In the genomic region with DNA sequence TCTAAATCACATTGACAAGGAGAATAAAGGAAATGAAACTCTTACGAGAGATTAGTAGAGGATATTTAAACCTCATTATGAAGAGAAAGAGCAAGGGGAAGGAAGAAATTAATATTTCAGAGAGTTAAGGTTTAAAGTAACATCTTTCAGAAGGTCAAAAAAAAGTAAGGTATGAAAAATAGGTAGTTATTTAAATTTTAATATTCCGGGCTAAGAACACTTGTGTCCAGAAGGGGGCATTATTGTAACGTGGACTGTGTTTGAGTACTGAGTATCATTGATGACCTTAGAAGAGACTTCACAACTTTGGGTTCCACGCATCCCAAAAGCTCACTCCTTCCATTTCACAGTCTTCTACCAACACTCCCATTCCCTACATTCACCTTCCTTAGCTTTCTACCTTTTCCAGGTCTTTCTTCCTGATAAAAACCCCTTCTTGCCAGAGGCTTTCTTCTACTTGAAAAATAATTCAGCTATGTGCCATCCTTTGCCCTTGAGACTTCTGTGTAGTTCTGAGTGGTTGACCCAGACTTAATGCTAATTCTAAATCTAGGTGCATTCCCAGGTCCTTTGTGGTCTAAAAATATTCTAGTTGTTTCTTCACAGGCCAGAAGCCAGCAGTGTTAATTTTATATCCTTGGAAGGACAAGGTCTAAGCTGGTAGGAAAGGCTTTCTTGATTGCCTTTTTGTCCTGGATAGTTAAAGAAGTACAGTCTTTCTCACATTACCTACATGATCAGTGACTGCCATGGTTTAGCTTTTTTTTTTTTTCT, we compare ENCODE assay signal across 9 cellular contexts. TPM values are rescaled to one million over a fixed set of nuclear protein-coding genes. Genes with fewer than 3 reads are reported as not detected.
A peak's percentile ranks its signal among the peaks of the same experiment; 100 is the strongest.
DNase-seq lines count a peak whose midpoint lies in the region; ATAC-seq and TF ChIP-seq lines count a peak whose summit lies in the region.
"Had no signal": no experiment of that assay in that cellular context is flagged by ENCODE, and none has a peak within 500 bp of the region (broad histone marks: within the 10 kb centered on the region; RNA-seq: fewer than 3 reads in every experiment).

No MANE protein-coding gene starts in this region.

- no peak overlapping the region; the same call in 1 of the 2 replicates for H3K4me2 ChIP-seq in SK-N-SH

- peak; percentile 81 for TF ChIP-seq CTCF in HFFc6 (IDR thresholded peaks at IDR 0.05)
- TF ChIP-seq CTCF in SK-N-SH (IDR thresholded peaks at IDR 0.05): peak; percentile 65
- TF ChIP-seq CTCF in glutamatergic neuron (IDR thresholded peaks at IDR 0.05; ENCODE audit: partially characterized antibody, unreplicated experiment): peak; percentile 68

- DNase-seq in D341Med (ENCODE audit: low spot score): peak; percentile 33
- peak; percentile 17 for DNase-seq in HFFc6
- peak; percentile 40 for DNase-seq in SK-N-SH
- no peak for DNase-seq in glutamatergic neuron
- DNase-seq in stimulated activated naive B cell treated with anti-CD40 and anti-IgM and Interleukin-4, amounts not matched to agents 10 μg/mL and 1 μg/mL and 100 μg/mL, for 72 hours: no peak
- DNase-seq in stimulated activated CD4-positive, alpha-beta T cell treated with anti-CD3 and anti-CD28 coated beads, Interleukin-15, amount 100 ng/mL, for 24 hours: no peak

- H3K27ac Mint-ChIP-seq in HFFc6 (peak overlapping the region; percentile 60), glutamatergic neuron (ENCODE audit: unreplicated experiment) (no peak overlapping the region)
- H3K27ac Mint-ChIP-seq in stimulated activated naive B cell treated with anti-CD40 and anti-IgM and Interleukin-4, amounts not matched to agents 10 μg/mL and 1 μg/mL and 100 μg/mL, for 72 hours: no peak overlapping the region
- H3K27ac Mint-ChIP-seq: T-helper 1 cell treated with Interleukin-12 subunit alpha and Interleukin-12 subunit beta and Interleukin-4 antibody, amounts not matched to agents 30 μg/mL and 1 μg/mL, for 36 hours had no signal

- H3K36me3 ChIP-seq in SK-N-SH (replicated peaks in 1 of 2; ENCODE audit: control insufficient read depth in 1 of 2, insufficient read depth in 2 of 2, low read length in 1 of 2): peaks cover 4 to 28% of the 10 kb centered on the region in 2 experiments

- 61% methylated on average over 4 of the region's 4 CpGs for WGBS in SK-N-SH (ENCODE audit: low lambda C conversion rate)

- peaks cover 65% of the 10 kb centered on the region for H3K4me1 Mint-ChIP-seq in HFFc6 (ENCODE audit: low read depth)
- peaks cover 8% of the 10 kb centered on the region for H3K4me1 Mint-ChIP-seq in glutamatergic neuron (ENCODE audit: low read depth, unreplicated experiment)
- peaks cover 5 to 11% of the 10 kb centered on the region in 2 donors for H3K4me1 Mint-ChIP-seq in stimulated activated naive B cell treated with anti-CD40 and anti-IgM and Interleukin-4, amounts not matched to agents 10 μg/mL and 1 μg/mL and 100 μg/mL, for 72 hours

- TF ChIP-seq RAD21 in SK-N-SH (IDR thresholded peaks at IDR 0.05; ENCODE audit: low read length): peak; percentile 63

- ATAC-seq in stimulated activated naive B cell treated with anti-CD40 and anti-IgM and Interleukin-4, amounts not matched to agents 10 μg/mL and 1 μg/mL and 100 μg/mL, for 72 hours (replicated peaks): peak; percentile 69 to 79
- ATAC-seq in GM21390 (IDR thresholded peaks at IDR 0.05; ENCODE audit: unreplicated experiment) (no peak), GM18867 (IDR thresholded peaks at IDR 0.05; ENCODE audit: unreplicated experiment) (no peak)

- H3K27me3 Mint-ChIP-seq in HFFc6 (ENCODE audit: insufficient read depth): no peaks in the 10 kb centered on the region; the same call in 1 of the 2 replicates
- peaks cover 2% of the 10 kb centered on the region for H3K27me3 Mint-ChIP-seq in glutamatergic neuron (ENCODE audit: unreplicated experiment)
- H3K27me3 Mint-ChIP-seq in stimulated activated naive B cell treated with anti-CD40 and anti-IgM and Interleukin-4, amounts not matched to agents 10 μg/mL and 1 μg/mL and 100 μg/mL, for 72 hours: no peaks in the 10 kb centered on the region

- H3F3A ChIP-seq in SK-N-SH (replicated peaks; ENCODE audit: insufficient read depth): peaks cover 29% of the 10 kb centered on the region

- no peaks in the 10 kb centered on the region for H3K9me3 Mint-ChIP-seq in HFFc6
- H3K9me3 Mint-ChIP-seq in glutamatergic neuron (ENCODE audit: unreplicated experiment): no peaks in the 10 kb centered on the region
- H3K9me3 Mint-ChIP-seq in stimulated activated naive B cell treated with anti-CD40 and anti-IgM and Interleukin-4, amounts not matched to agents 10 μg/mL and 1 μg/mL and 100 μg/mL, for 72 hours: no peaks in the 10 kb centered on the region
- H3K9me3 Mint-ChIP-seq: T-helper 1 cell treated with Interleukin-12 subunit alpha and Interleukin-12 subunit beta and Interleukin-4 antibody, amounts not matched to agents 30 μg/mL and 1 μg/mL, for 36 hours had no signal

- CTCF ChIA-PET in SK-N-SH (lab: Yijun Ruan, JAX): interaction anchor here (0.6 to 7.7 kb wide), 34 partner anchors 10 to 758 kb away, joined by 3 to 96 read pairs (median 4); partner anchors contain the start of genes DLX2 and DYNC1I2

- H3K4me1 ChIP-seq in SK-N-SH (ENCODE audit: control insufficient read depth in 1 of 2, insufficient read depth in 2 of 2, low read depth in 1 of 2, low read length in 1 of 2): peaks cover 0 to 43% of the 10 kb centered on the region in 2 experiments; a peak in 3 of 4 replicates

- H4K20me1 ChIP-seq in SK-N-SH (ENCODE audit: insufficient read depth): peaks cover 48% of the 10 kb centered on the region

- TF ChIP-seq EP300 in SK-N-SH (IDR thresholded peaks at IDR 0.05; ENCODE audit: borderline replicate concordance in 1 of 2, low read depth in 1 of 2, low read length in 1 of 2): no peak

- no peak overlapping the region; a peak in 1 of 4 replicates for H3K4me3 ChIP-seq in SK-N-SH (ENCODE audit: low read depth in 2 of 2, low read length in 1 of 2)

- POLR2A ChIA-PET in SK-N-SH (lab: Yijun Ruan, JAX): no interaction called here

- peaks cover 3% of the 10 kb centered on the region; the same call in 1 of the 2 replicates for H3K36me3 Mint-ChIP-seq in HFFc6 (ENCODE audit: low read depth)
- H3K36me3 Mint-ChIP-seq in glutamatergic neuron (ENCODE audit: unreplicated experiment): no peaks in the 10 kb centered on the region
- H3K36me3 Mint-ChIP-seq in stimulated activated naive B cell treated with anti-CD40 and anti-IgM and Interleukin-4, amounts not matched to agents 10 μg/mL and 1 μg/mL and 100 μg/mL, for 72 hours: peaks cover 8 to 17% of the 10 kb centered on the region in 2 donors

- H3K27ac ChIP-seq in SK-N-SH (ENCODE audit: low read depth in 2 of 2, low read length in 1 of 2): peak overlapping the region in 1 of 2 experiments; percentile 23; a peak in 1 of 4 replicates

- no peaks in the 10 kb centered on the region for H3K9me3 ChIP-seq in SK-N-SH

- H3K9me2 ChIP-seq in SK-N-SH: no peaks in the 10 kb centered on the region

- H3K4me3 Mint-ChIP-seq in HFFc6 (no peak overlapping the region), glutamatergic neuron (ENCODE audit: unreplicated experiment) (no peak overlapping the region)
- H3K4me3 Mint-ChIP-seq in stimulated activated naive B cell treated with anti-CD40 and anti-IgM and Interleukin-4, amounts not matched to agents 10 μg/mL and 1 μg/mL and 100 μg/mL, for 72 hours: peak overlapping the region in 1 of 2 donors; percentile 26
- H3K4me3 Mint-ChIP-seq: T-helper 1 cell treated with Interleukin-12 subunit alpha and Interleukin-12 subunit beta and Interleukin-4 antibody, amounts not matched to agents 30 μg/mL and 1 μg/mL, for 36 hours had no signal

- no peaks in the 10 kb centered on the region for H3K27me3 ChIP-seq in SK-N-SH (ENCODE audit: insufficient read depth)

- H3K9ac ChIP-seq in SK-N-SH: no peak overlapping the region; the same call in 1 of the 2 replicates

- H3K79me2 ChIP-seq in SK-N-SH (ENCODE audit: insufficient read depth): peaks cover 95% of the 10 kb centered on the region

- no peak overlapping the region for H2AFZ ChIP-seq in SK-N-SH (ENCODE audit: low read depth)

TF ChIP-seq in SK-N-SH, 30 proteins besides CTCF, POLR2A, EP300 and RAD21:
- no peak for TF ChIP-seq TAF1 (IDR thresholded peaks at IDR 0.05; ENCODE audit: borderline replicate concordance, low read depth, low read length)
- TF ChIP-seq, protein P1, sequence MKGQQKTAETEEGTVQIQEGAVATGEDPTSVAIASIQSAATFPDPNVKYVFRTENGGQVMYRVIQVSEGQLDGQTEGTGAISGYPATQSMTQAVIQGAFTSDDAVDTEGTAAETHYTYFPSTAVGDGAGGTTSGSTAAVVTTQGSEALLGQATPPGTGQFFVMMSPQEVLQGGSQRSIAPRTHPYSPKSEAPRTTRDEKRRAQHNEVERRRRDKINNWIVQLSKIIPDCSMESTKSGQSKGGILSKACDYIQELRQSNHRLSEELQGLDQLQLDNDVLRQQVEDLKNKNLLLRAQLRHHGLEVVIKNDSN (IDR thresholded peaks at IDR 0.05; ENCODE audit: borderline replicate concordance, low read depth): no peak
- no peak for TF ChIP-seq FOXM1 (IDR thresholded peaks at IDR 0.05; ENCODE audit: low read depth)
- peak; percentile 27; the same call in 1 of the 2 replicates for TF ChIP-seq SMC3 (IDR thresholded peaks at IDR 0.05; ENCODE audit: low read depth, low read length)

RNA-seq across cellular contexts. Expression of gene DYNC1I2, which starts 16.5 kb away (rescaled TPM):
- total RNA-seq in HFFc6 (2021; fragmentation: NEBNext Ultra II Directional; extraction: Animal tissue kit (Norgen Biotek cat#: 25700)): 100 to 1,000 TPM in 5 of 6 experiments, 10 to 100 TPM in 1; 98.1 to 111 (median 105) TPM
- polyA plus RNA-seq in SK-N-SH (2012; rRNA removed): 99.7 and 134 TPM in 2 replicates
- polyA plus RNA-seq in SK-N-SH (2012; cell fraction: cytosol; rRNA removed): 139 and 147 TPM in 2 replicates
- 50.7 and 114 TPM in 2 replicates for polyA plus RNA-seq in SK-N-SH (2012; cell fraction: nucleus; rRNA removed)
- total RNA-seq in glutamatergic neuron (ENCODE audit: unreplicated experiment): 363 TPM

Comparison
In these comparisons a context has a peak if more than half of its experiments do, and no peak if none do; other contexts are left out.
1. DNase-seq: peak in D341Med (single experiment), HFFc6 (single experiment) and SK-N-SH (single experiment); none in glutamatergic neuron (single experiment), stimulated activated naive B cell treated with anti-CD40 and anti-IgM and Interleukin-4, amounts not matched to agents 10 μg/mL and 1 μg/mL and 100 μg/mL, for 72 hours (single experiment) and stimulated activated CD4-positive, alpha-beta T cell treated with anti-CD3 and anti-CD28 coated beads, Interleukin-15, amount 100 ng/mL, for 24 hours (single experiment).
2. ATAC-seq: peak in stimulated activated naive B cell treated with anti-CD40 and anti-IgM and Interleukin-4, amounts not matched to agents 10 μg/mL and 1 μg/mL and 100 μg/mL, for 72 hours (2 of 2); none in GM21390 (single experiment) and GM18867 (single experiment).
3. Peak in every context shown above with its lines, with median percentiles within 50 percentile points of each other: CTCF ChIP-seq.